ENCODE assay signal across 7 cellular contexts in the genomic region with DNA sequence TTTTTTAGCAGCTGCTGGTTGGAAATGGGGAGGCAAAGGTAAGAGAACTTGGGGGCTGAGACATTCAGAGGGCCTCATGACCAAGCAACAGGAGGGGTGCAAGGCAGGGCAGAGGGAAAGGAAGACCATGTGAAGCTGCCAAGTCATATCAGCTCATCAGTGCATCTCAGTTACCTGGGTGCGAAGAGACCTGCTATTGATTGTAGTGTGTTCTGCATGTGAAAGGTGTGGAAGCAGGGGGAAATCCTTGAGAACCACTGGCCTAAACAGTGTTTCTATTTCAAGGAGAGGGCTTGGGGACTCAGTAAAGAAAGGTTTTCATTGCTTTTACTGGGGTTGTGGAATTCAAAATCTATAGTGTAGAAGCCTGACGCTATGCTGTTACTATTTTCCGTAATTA. TPM values are rescaled to one million over a fixed set of nuclear protein-coding genes. Genes with fewer than 3 reads are reported as not detected.
"Had no signal": no experiment of that assay in that cellular context is flagged by ENCODE, and none has a peak within 500 bp of the region (broad histone marks: within the 10 kb centered on the region; RNA-seq: fewer than 3 reads in every experiment).

No MANE protein-coding gene starts in this region.

- H3K4me3 ChIP-seq: GM12878 had no signal

- ATAC-seq: GM12878 had no signal

- FAIRE-seq: G401.6, GM12878, GM12891, GM18507, GM19239 had no signal

- DNase-seq: GDM1, GF-D8 had no signal

RNA-seq across cellular contexts. Expression of a gene that starts 47.1 kb away (rescaled TPM):
- polyA plus RNA-seq: GM12878 had no signal
